14 cellular contexts compared by ENCODE assay signal in the genomic region with DNA sequence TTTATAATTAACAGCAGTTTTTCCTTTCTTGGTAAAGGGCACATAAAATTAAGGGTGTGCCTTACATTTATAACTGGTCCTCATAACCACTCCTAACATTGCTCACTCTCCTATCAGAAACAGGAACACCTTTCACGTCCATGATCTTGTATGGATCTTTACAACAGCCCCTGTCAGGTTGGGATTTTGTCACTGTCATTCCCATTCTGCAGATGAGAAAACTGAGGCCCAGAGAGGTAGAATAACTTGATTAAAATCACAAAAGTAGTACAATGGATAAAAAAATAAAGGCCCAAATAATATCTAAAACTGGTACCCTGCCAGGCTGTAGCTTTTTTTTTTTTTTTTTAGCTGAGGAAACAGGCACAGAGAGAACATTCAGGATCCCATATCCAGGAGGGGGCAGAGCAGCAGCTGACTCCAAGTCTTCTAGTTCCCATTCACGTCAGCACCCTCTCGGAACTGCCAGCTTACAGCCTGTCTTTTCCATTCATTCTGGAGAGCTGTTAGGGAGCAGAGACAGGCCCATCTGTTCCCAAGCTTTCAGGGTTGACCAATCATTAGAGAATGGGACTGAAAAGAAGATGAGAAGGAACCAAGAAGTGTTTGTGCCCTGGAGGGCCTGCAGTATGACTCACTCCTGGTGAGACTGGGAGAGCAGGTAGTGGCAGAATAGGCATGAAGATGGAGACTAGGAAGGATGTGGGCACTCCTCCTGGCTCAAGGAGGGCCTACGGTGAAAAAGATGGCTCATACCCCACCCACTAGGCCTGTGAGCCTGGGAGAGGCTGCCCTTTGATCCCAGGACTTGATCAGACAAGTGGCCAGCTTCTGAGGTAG. TPM values are rescaled to one million over a fixed set of nuclear protein-coding genes. Genes with fewer than 3 reads are reported as not detected.
DNase-seq lines count a peak whose midpoint lies in the region; ATAC-seq and TF ChIP-seq lines count a peak whose summit lies in the region.
"Had no signal": no experiment of that assay in that cellular context is flagged by ENCODE, and none has a peak within 500 bp of the region (broad histone marks: within the 10 kb centered on the region; RNA-seq: fewer than 3 reads in every experiment).

No MANE protein-coding gene starts in this region.

- H3K9ac ChIP-seq in colonic mucosa (ENCODE audit: low read depth in 2 of 2, low read length in 2 of 2): no peak overlapping the region

- no peaks in the 10 kb centered on the region for H3K4me1 ChIP-seq in colonic mucosa
- H3K4me1 ChIP-seq: testis had no signal

- H3K27ac ChIP-seq in colonic mucosa: no peak overlapping the region

- H3K9me3 ChIP-seq in colonic mucosa: no peaks in the 10 kb centered on the region
- H3K9me3 ChIP-seq: testis had no signal

- intact Hi-C loops in colonic mucosa (cut with DNase I): no loop called here
- intact Hi-C loops in left colon (cut with DNase I, micrococcal nuclease): no loop called here

- no peak for TF ChIP-seq CTCF in colonic mucosa (IDR thresholded peaks at IDR 0.05)

- no peaks in the 10 kb centered on the region for H3K27me3 ChIP-seq in colonic mucosa
- H3K27me3 ChIP-seq: testis had no signal

- no peak overlapping the region for H3K4me3 ChIP-seq in colonic mucosa
- H3K4me3 ChIP-seq: testis had no signal

- peak; percentile 20 for DNase-seq in COLO829 (ENCODE audit: low spot score)
- peak; percentile 33 for DNase-seq in LHCN-M2 (ENCODE audit: low read depth)
- peak; percentile 30 for DNase-seq in colonic mucosa
- no peak for DNase-seq in left colon
- no peak for DNase-seq in NCI-H2029 (lab: John Stamatoyannopoulos, UW)
- DNase-seq in NCI-H146 (lab: John Stamatoyannopoulos, UW): no peak
- DNase-seq in SHP77 treated with DMSO at 0.1 percent for 48 hours (lab: John Stamatoyannopoulos, UW): no peak
- DNase-seq in activated effector memory CD4-positive, alpha-beta T cell treated with Interleukin-2 at 50 U/mL for 16 hours: no peak
- DNase-seq: activated B cell treated with CpG ODN at 0.5 μM for 24 hours; GF-D8; kidney; stimulated activated CD4-positive, alpha-beta T cell treated with anti-CD3 and anti-CD28 coated beads, Interleukin-12 subunit alpha, Interleukin-12 subunit beta, amount 100 ng/mL, for 4 hours had no signal

- no peaks in the 10 kb centered on the region for H3K36me3 ChIP-seq in colonic mucosa

- peak; percentile 83 for ATAC-seq in left colon

RNA-seq across cellular contexts. Expression of a gene that starts 7.3 kb away (rescaled TPM):
- total RNA-seq in LHCN-M2 (2014; rRNA removed) (13.0 and 14.8 TPM in 2 replicates), colonic mucosa (10 to 100 TPM in 1 of 2 donors, 1 to 10 TPM in 1; 4.8 to 16.8 TPM), left colon (1 to 10 TPM; 3.1 to 5.0 TPM)
- 9.5 TPM for polyA plus RNA-seq in LHCN-M2 (2012)

RNA-seq across cellular contexts. Expression of a gene that starts 20.3 kb away (rescaled TPM):
- not detected in 2 replicates for total RNA-seq in LHCN-M2 (2014; rRNA removed)
- 0.15 TPM for polyA plus RNA-seq in LHCN-M2 (2012)
- 1 to 10 TPM; 3.0 to 4.9 TPM for total RNA-seq in colonic mucosa
- total RNA-seq in left colon: 1 to 10 TPM; 2.4 to 6.6 TPM

RNA-seq across cellular contexts. Expression of a gene that starts 57.7 kb away (rescaled TPM):
- total RNA-seq in LHCN-M2 (2014; rRNA removed) (not detected in 2 replicates), colonic mucosa (1 to 10 TPM; 4.0 to 9.0 TPM), left colon (10 to 100 TPM in 1 of 2 donors, 1 to 10 TPM in 1; 9.5 to 11.4 TPM)
- not detected for polyA plus RNA-seq in LHCN-M2 (2012)
- total RNA-seq: activated B cell treated with CpG ODN at 0.5 μM for 24 hours, NCI-H460, testis had no signal

Comparison
In these comparisons a context has a peak if more than half of its experiments do, and no peak if none do; other contexts are left out.
1. DNase-seq: peak in COLO829 (single experiment), LHCN-M2 (single experiment) and colonic mucosa (single experiment); none in left colon (0 of 2), NCI-H2029 (single experiment), NCI-H146 (single experiment), SHP77 treated with DMSO at 0.1 percent for 48 hours (single experiment) and activated effector memory CD4-positive, alpha-beta T cell treated with Interleukin-2 at 50 U/mL for 16 hours (single experiment).